In the genomic region with DNA sequence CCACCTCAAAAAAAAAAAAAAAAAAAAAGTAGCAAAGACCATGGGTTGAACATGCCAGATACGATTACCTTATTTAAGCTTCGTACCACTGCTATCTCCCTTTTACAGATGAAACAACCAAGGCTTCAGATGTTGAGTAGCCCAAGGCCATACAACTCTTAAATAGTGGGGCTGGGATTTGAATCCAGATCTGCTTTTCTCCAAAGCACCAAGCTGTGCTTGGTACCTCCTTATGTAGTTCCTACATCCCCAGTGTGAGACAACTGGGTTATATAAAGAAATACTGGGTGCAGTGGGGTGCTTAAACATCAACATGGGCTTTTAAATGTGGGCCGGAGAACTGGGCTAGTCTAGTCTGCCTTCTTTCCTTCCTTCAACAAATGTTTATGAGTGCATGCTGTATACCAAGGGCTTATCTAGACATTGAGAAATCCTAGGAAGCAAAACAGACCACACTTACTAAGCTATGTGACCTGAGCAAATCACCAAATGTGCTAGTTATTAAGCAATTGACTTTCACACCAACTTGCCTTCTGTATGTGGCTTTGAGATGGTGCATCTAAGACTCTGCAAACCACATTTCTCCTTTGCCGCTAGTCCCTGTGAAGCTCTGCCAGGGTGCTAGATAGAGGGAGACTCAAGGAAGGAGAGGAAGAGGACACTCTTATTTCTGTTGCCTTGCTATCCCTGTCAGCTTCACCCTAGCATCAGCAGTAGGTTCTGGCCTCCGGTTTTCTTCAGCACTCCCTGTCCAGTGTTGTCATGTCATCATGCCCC, we compare ENCODE assay signal across 11 cellular contexts.
DNase-seq lines count a peak whose midpoint lies in the region; ATAC-seq and TF ChIP-seq lines count a peak whose summit lies in the region.
"Had no signal": no experiment of that assay in that cellular context is flagged by ENCODE, and none has a peak within 500 bp of the region (broad histone marks: within the 10 kb centered on the region; RNA-seq: fewer than 3 reads in every experiment).

No MANE protein-coding gene starts in this region.

- H3K27ac ChIP-seq in CD4-positive, alpha-beta T cell (ENCODE audit: low read depth, low read length): no peak overlapping the region
- H3K27ac ChIP-seq in mammary epithelial cell (ENCODE audit: insufficient read depth, low read depth, low read length): peak overlapping the region; percentile 84

- intact Hi-C loops in CD4-positive, alpha-beta T cell (cut with DNase I, micrococcal nuclease): no loop called here
- intact Hi-C loops in mammary epithelial cell (cut with micrococcal nuclease) (no loop called here), natural killer cell (cut with micrococcal nuclease) (no loop called here)

- H3K4me1 ChIP-seq in mammary epithelial cell (ENCODE audit: insufficient read depth, low read length): peaks cover 43% of the 10 kb centered on the region

- CTCF ChIA-PET in CD4-positive, alpha-beta T cell (lab: Charles Lee): interaction anchor here (0.7 kb wide), 1 partner anchor 176 kb away, joined by 4 read pairs; no protein-coding TSS in a partner anchor
- CTCF ChIA-PET in mammary epithelial cell (lab: Charles Lee; ENCODE audit: low non-redundant PET): no interaction called here

- POLR2A ChIA-PET in CD4-positive, alpha-beta T cell (lab: Charles Lee): no interaction called here

- peak overlapping the region; percentile 46 for H3K27ac Mint-ChIP-seq in CD4-positive, alpha-beta T cell
- H3K27ac Mint-ChIP-seq in natural killer cell: peak overlapping the region; percentile 35 to 64
- H3K27ac Mint-ChIP-seq: activated naive CD4-positive, alpha-beta T cell treated with anti-CD3 and anti-CD28 coated beads, Interleukin-2, amount 10 ng/mL, durations not matched to agents 7 days and 5 days had no signal

- H3K27me3 Mint-ChIP-seq in CD4-positive, alpha-beta T cell: no peaks in the 10 kb centered on the region
- H3K27me3 Mint-ChIP-seq in natural killer cell (ENCODE audit: low read depth in 2 of 2): no peaks in the 10 kb centered on the region
- H3K27me3 Mint-ChIP-seq: activated naive CD4-positive, alpha-beta T cell treated with anti-CD3 and anti-CD28 coated beads, Interleukin-2, amount 10 ng/mL, durations not matched to agents 7 days and 5 days had no signal

- H2AFZ ChIP-seq in mammary epithelial cell (ENCODE audit: low read depth, low read length): no peak overlapping the region

- no peak overlapping the region for H3K4me3 ChIP-seq in mammary epithelial cell (replicated peaks in 1 of 3; ENCODE audit: insufficient read depth in 1 of 3, low read depth in 2 of 3, low read length in 3 of 3)

- no peaks in the 10 kb centered on the region for H3K79me2 ChIP-seq in mammary epithelial cell (ENCODE audit: insufficient read depth, low read length)

- peaks cover 23% of the 10 kb centered on the region for H3K4me1 Mint-ChIP-seq in CD4-positive, alpha-beta T cell (ENCODE audit: low read depth)
- H3K4me1 Mint-ChIP-seq in natural killer cell: peaks cover 13 to 21% of the 10 kb centered on the region in 2 donors

- no peaks in the 10 kb centered on the region for H3K36me3 Mint-ChIP-seq in CD4-positive, alpha-beta T cell (ENCODE audit: low read depth)
- H3K36me3 Mint-ChIP-seq in natural killer cell: no peaks in the 10 kb centered on the region
- H3K36me3 Mint-ChIP-seq: activated naive CD4-positive, alpha-beta T cell treated with anti-CD3 and anti-CD28 coated beads, Interleukin-2, amount 10 ng/mL, durations not matched to agents 7 days and 5 days had no signal

- no peaks in the 10 kb centered on the region for H3K27me3 ChIP-seq in CD4-positive, alpha-beta T cell (ENCODE audit: control insufficient read depth, insufficient read depth, low read length)
- H3K27me3 ChIP-seq in mammary epithelial cell (ENCODE audit: insufficient read depth, low read length): no peaks in the 10 kb centered on the region

- no peak overlapping the region for H3K4me2 ChIP-seq in mammary epithelial cell (ENCODE audit: insufficient read depth, low read depth, low read length)

- no peak for DNase-seq in CD4-positive, alpha-beta T cell
- DNase-seq in NOMO-1 (lab: John Stamatoyannopoulos, UW; ENCODE audit: unreplicated experiment in 2 of 2) (peak; percentile 77 to 87), mammary epithelial cell (peak; percentile 55), natural killer cell (no peak)
- no peak for DNase-seq in activated naive CD4-positive, alpha-beta T cell (lab: John Stamatoyannopoulos, UW)
- no peak for DNase-seq in stimulated activated CD4-positive, alpha-beta T cell treated with anti-CD3 and anti-CD28 coated beads, Interleukin-4, amount 100 ng/mL, for 1 hour
- DNase-seq: activated naive CD4-positive, alpha-beta T cell treated with anti-CD3 and anti-CD28 coated beads, Interleukin-2, amount 10 ng/mL, durations not matched to agents 7 days and 5 days; DMS79 treated with DMSO at 0.1 percent for 48 hours; midbrain had no signal

- dilution Hi-C loops in mammary epithelial cell (cut with HindIII; ENCODE audit: low sequenced_read_pairs): no loop called here

- H3K36me3 ChIP-seq in mammary epithelial cell (ENCODE audit: insufficient read depth, low read length): no peaks in the 10 kb centered on the region

- H3K9me3 Mint-ChIP-seq in CD4-positive, alpha-beta T cell: no peaks in the 10 kb centered on the region
- no peaks in the 10 kb centered on the region for H3K9me3 Mint-ChIP-seq in natural killer cell
- H3K9me3 Mint-ChIP-seq: activated naive CD4-positive, alpha-beta T cell treated with anti-CD3 and anti-CD28 coated beads, Interleukin-2, amount 10 ng/mL, durations not matched to agents 7 days and 5 days had no signal

- BruUV-seq in mammary epithelial cell (replicated peaks; lab: Mats Ljungman, UMichigan): no TSS peak

- in situ Hi-C loops in mammary epithelial cell (cut with MboI; ENCODE audit: low sequenced_read_pairs in 2 of 2): no loop called here

- no peaks in the 10 kb centered on the region for H4K20me1 ChIP-seq in mammary epithelial cell (ENCODE audit: insufficient read depth, low read length)

- no peak overlapping the region for H3K9ac ChIP-seq in mammary epithelial cell (ENCODE audit: insufficient read depth, low read length)

- peak overlapping the region; percentile 74 for H3K4me3 Mint-ChIP-seq in CD4-positive, alpha-beta T cell
- H3K4me3 Mint-ChIP-seq in natural killer cell: peak overlapping the region; percentile 51

- no peaks in the 10 kb centered on the region for H3K9me3 ChIP-seq in CD4-positive, alpha-beta T cell (ENCODE audit: control insufficient read depth, low read length)
- no peaks in the 10 kb centered on the region for H3K9me3 ChIP-seq in mammary epithelial cell (replicated peaks; ENCODE audit: insufficient read depth, low read length)

- no peak for ATAC-seq in CD4-positive, alpha-beta T cell (ENCODE audit: poor library complexity)
- ATAC-seq in natural killer cell (peak in 2 of 3 donors; percentile 35 to 58), GM21529 (IDR thresholded peaks at IDR 0.05; ENCODE audit: unreplicated experiment) (no peak), GM21423 (IDR thresholded peaks at IDR 0.05; ENCODE audit: unreplicated experiment) (no peak)

- 100% methylated on average over 5 of the region's 5 CpGs for WGBS in mammary epithelial cell (ENCODE audit: low coverage, missing lambda C conversion rate)

- no peak for TF ChIP-seq CTCF in CD4-positive, alpha-beta T cell (IDR thresholded peaks at IDR 0.05)
- TF ChIP-seq CTCF in mammary epithelial cell (conservative IDR thresholded peaks at IDR 0.05 in 1 of 2, IDR thresholded peaks at IDR 0.05 in 1 of 2; ENCODE audit: extremely low read depth in 1 of 2, insufficient read depth in 1 of 2, low read depth in 1 of 2, low read length in 2 of 2) (no peak), natural killer cell (IDR thresholded peaks at IDR 0.05) (no peak)

Comparison
In these comparisons a context has a peak if more than half of its experiments do, and no peak if none do; other contexts are left out.
1. ATAC-seq: peak in natural killer cell (2 of 3); none in CD4-positive, alpha-beta T cell (single experiment), GM21529 (single experiment) and GM21423 (single experiment).
2. DNase-seq: peak in NOMO-1 (2 of 2) and mammary epithelial cell (single experiment); none in CD4-positive, alpha-beta T cell (0 of 10), natural killer cell (single experiment), activated naive CD4-positive, alpha-beta T cell (0 of 4) and stimulated activated CD4-positive, alpha-beta T cell treated with anti-CD3 and anti-CD28 coated beads, Interleukin-4, amount 100 ng/mL, for 1 hour (single experiment).